Comparison of ENCODE assay signal across 2 cellular contexts in the genomic region with DNA sequence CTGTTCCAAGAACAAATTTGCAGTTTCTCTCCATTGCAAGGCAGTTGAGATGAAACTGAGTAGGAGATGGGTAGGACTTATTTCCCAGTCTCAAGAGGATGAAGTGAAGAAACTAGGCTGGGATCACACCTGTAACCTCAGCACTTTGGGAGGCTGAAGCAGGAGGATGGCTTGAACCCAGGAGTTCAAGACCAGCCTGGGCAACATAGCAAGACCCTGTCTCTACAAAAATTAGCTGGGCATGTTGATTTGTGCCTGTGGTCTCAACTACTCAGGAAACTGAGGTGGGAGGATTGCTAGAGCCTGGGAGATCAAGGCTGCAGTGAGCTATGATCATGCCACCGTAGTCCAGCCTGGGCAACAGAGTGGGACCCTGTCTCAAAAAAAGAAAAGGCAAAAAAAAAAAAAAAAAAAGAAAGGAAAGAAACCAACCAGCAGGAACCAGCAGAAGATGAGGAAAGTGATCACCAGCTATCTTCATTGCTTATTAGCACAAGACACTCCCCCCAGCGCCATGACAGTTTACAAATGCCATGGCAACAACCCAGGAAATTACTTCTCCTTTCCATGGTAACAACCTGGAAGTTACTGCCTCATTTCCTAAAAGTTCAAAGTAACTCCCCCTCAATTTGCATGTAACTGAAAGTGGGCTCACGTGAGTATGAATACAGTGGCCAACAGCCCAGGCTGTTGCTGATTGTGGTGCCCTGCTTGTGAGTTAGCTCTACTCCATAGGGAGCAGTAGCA.
A peak's percentile ranks its signal among the peaks of the same experiment; 100 is the strongest.
TF ChIP-seq lines count a peak whose summit lies in the region.

No MANE protein-coding gene starts in this region.

TF ChIP-seq in GM12878, 131 proteins besides CTCF, POLR2A, EP300 and RAD21:
- TF ChIP-seq POU2F2 (IDR thresholded peaks at IDR 0.05; ENCODE audit: borderline replicate concordance, low read depth, low read length) (0 out of 3 replicates have a peak, but pooled peaks have one; percentile 20), GABPA (IDR thresholded peaks at IDR 0.05; ENCODE audit: low read depth) (0 out of 2 replicates have a peak, but pooled peaks have one; percentile 15), TARDBP (IDR thresholded peaks at IDR 0.05; ENCODE audit: borderline replicate concordance) (no peak), YY1 (IDR thresholded peaks at IDR 0.05; ENCODE audit: low read depth, low read length) (peak; percentile 64; the same call in 1 of the 2 replicates), NR2C1 (IDR thresholded peaks at IDR 0.05) (peak; percentile 41; the same call in 1 of the 2 replicates), BHLHE40 (IDR thresholded peaks at IDR 0.05; ENCODE audit: borderline replicate concordance in 1 of 2, low read depth in 2 of 2, low read length in 1 of 2) (0 out of 4 replicates have a peak, but pooled peaks of 1 of the 2 experiments have one; percentile 36), NFXL1 (IDR thresholded peaks at IDR 0.05; ENCODE audit: borderline replicate concordance) (no peak), DPF2 (IDR thresholded peaks at IDR 0.05) (no peak)

TF ChIP-seq in HEK293T, 16 proteins besides CTCF, POLR2A, EP300 and RAD21:
- TF ChIP-seq ELF4 (IDR thresholded peaks at IDR 0.05): no peak
- TF ChIP-seq FOXA1 (IDR thresholded peaks at IDR 0.05): no peak
- TF ChIP-seq FOXK2 (IDR thresholded peaks at IDR 0.05): no peak
- no peak for TF ChIP-seq HDGF (IDR thresholded peaks at IDR 0.05; ENCODE audit: borderline replicate concordance)
- TF ChIP-seq SUZ12 (IDR thresholded peaks at IDR 0.05): no peak
- TF ChIP-seq BHLHE40 (IDR thresholded peaks at IDR 0.05; ENCODE audit: borderline replicate concordance): no peak
- TF ChIP-seq L3MBTL2 (conservative IDR thresholded peaks at IDR 0.05): no peak
- no peak for TF ChIP-seq ZNF384 (IDR thresholded peaks at IDR 0.05)
- TF ChIP-seq PKNOX1 (IDR thresholded peaks at IDR 0.05): no peak
